In genomic region chr12:82593143-82593542, GRCh38 we compare ENCODE assay signal across 1 cellular context.
TF ChIP-seq lines count a peak whose summit lies in the region.

No MANE protein-coding gene starts in this region.

TF ChIP-seq in GM12878, 131 proteins besides CTCF, POLR2A, EP300 and RAD21 (continued from another document):
- TF ChIP-seq E2F8 (IDR thresholded peaks at IDR 0.05; ENCODE audit: low read depth, partially characterized antibody) (no peak), SIN3A (IDR thresholded peaks at IDR 0.05; ENCODE audit: low read depth, low read length) (no peak), BCL11A (IDR thresholded peaks at IDR 0.05; ENCODE audit: low read depth, low read length) (peak; percentile 68; the same call in 1 of the 2 replicates), BACH1 (IDR thresholded peaks at IDR 0.05; ENCODE audit: borderline replicate concordance) (peak; percentile 67; the same call in 1 of the 2 replicates), SREBF2 (IDR thresholded peaks at IDR 0.05; ENCODE audit: low read length) (no peak), ZNF24 (IDR thresholded peaks at IDR 0.05) (no peak), IKZF2 (IDR thresholded peaks at IDR 0.05) (peak in 1 of 2 experiments; percentile 7; a peak in 1 of 4 replicates), STAT1 (conservative IDR thresholded peaks at IDR 0.05) (no peak), IRF4 (IDR thresholded peaks at IDR 0.05; ENCODE audit: low read depth, low read length) (peak; percentile 73; the same call in 1 of the 2 replicates), TBL1XR1 (IDR thresholded peaks at IDR 0.05; ENCODE audit: low read depth, low read length) (no peak), DPF2 (IDR thresholded peaks at IDR 0.05) (peak; percentile 41), BCL3 (IDR thresholded peaks at IDR 0.05; ENCODE audit: borderline replicate concordance, insufficient read depth, low read depth, low read length, poor library complexity, severe bottlenecking) (no peak), STAT3 (IDR thresholded peaks at IDR 0.05; ENCODE audit: low read depth, low read length) (no peak), POU2F2 (IDR thresholded peaks at IDR 0.05; ENCODE audit: borderline replicate concordance, low read depth, low read length) (no peak), MEF2B (IDR thresholded peaks at IDR 0.05; ENCODE audit: partially characterized antibody, poor library complexity, severe bottlenecking) (no peak), EGR1 (IDR thresholded peaks at IDR 0.05; ENCODE audit: borderline replicate concordance in 1 of 2, low read depth in 2 of 2, low read length in 2 of 2) (no peak), PAX8 (IDR thresholded peaks at IDR 0.05) (no peak), POLR2AphosphoS2 (IDR thresholded peaks at IDR 0.05; ENCODE audit: low read depth, low read length) (no peak), BHLHE40 (IDR thresholded peaks at IDR 0.05; ENCODE audit: borderline replicate concordance in 1 of 2, low read depth in 2 of 2, low read length in 1 of 2) (no peak; a peak in 1 of 4 replicates)
TF ChIP-seq in GM12878: peak in this region for 9.
